ENCODE assay signal across 10 cellular contexts in the genomic region with DNA sequence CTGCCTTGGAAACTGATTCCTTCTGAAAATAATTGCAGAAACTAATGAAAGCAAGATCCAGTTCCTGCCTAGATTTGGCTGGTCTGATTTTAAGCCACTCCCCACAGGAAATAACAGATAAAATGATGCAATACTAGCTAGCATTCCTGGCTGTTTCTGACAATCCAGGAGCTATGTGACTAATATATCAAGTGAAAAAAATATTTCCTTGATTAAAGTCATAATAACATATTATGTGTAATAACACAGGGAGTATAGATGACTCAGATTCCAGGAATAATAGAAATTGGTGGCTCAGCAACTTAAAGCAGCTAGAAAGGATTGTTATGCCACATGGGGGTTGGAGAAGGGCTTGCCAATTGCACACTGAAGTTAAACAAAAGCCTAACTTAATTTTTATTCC.
A peak's percentile ranks its signal among the peaks of the same experiment; 100 is the strongest.
DNase-seq lines count a peak whose midpoint lies in the region; ATAC-seq and TF ChIP-seq lines count a peak whose summit lies in the region.
"Had no signal": no experiment of that assay in that cellular context is flagged by ENCODE, and none has a peak within 500 bp of the region (broad histone marks: within the 10 kb centered on the region; RNA-seq: fewer than 3 reads in every experiment).

No MANE protein-coding gene starts in this region.

- ATAC-seq in HG02981 (IDR thresholded peaks at IDR 0.05; ENCODE audit: unreplicated experiment): no peak
- ATAC-seq: stimulated activated naive CD8-positive, alpha-beta T cell treated with anti-CD3 and anti-CD28 coated beads, Interleukin-15, amount 100 ng/mL, for 72 hours had no signal

- intact Hi-C loops in ascending aorta (cut with DNase I): no loop called here
- intact Hi-C loops in stomach (cut with DNase I; ENCODE audit: low total_unique reads): no loop called here
- intact Hi-C loops in posterior cingulate gyrus (cut with DNase I): no loop called here

- no peak for TF ChIP-seq EP300 in stomach (IDR thresholded peaks at IDR 0.05)

- H3K9me3 ChIP-seq in ascending aorta: no peaks in the 10 kb centered on the region
- H3K9me3 ChIP-seq in iPS-18a (ENCODE audit: control insufficient read depth, low read depth, low read length): no peaks in the 10 kb centered on the region
- no peaks in the 10 kb centered on the region for H3K9me3 ChIP-seq in stomach

- H3K27ac ChIP-seq in ascending aorta (peak overlapping the region; percentile 60 to 65), iPS-18a (ENCODE audit: low read length) (peak overlapping the region; percentile 33), stomach (peak overlapping the region in 4 of 5 donors; percentile 27 to 68 (median 66))

- H3K27me3 ChIP-seq in ascending aorta (no peaks in the 10 kb centered on the region), iPS-18a (ENCODE audit: control insufficient read depth, insufficient read depth, low read length) (no peaks in the 10 kb centered on the region), stomach (no peaks in the 10 kb centered on the region)

- peak overlapping the region; percentile 35 for H3K9ac ChIP-seq in iPS-18a (ENCODE audit: low read length)

- DNase-seq in HT-29 (ENCODE audit: low spot score) (peak; percentile 78), ascending aorta (ENCODE audit: low spot score in 2 of 2) (no peak), stomach (no peak), middle frontal gyrus (ENCODE audit: extremely low spot score, low spot score) (no peak), posterior cingulate gyrus (no peak), NCI-H526 (lab: John Stamatoyannopoulos, UW) (no peak)
- DNase-seq: stimulated activated naive CD8-positive, alpha-beta T cell treated with anti-CD3 and anti-CD28 coated beads, Interleukin-15, amount 100 ng/mL, for 72 hours; T-helper 9 cell had no signal

- H3K36me3 ChIP-seq in ascending aorta (no peaks in the 10 kb centered on the region), iPS-18a (ENCODE audit: control insufficient read depth, low read depth, low read length) (no peaks in the 10 kb centered on the region), stomach (no peaks in the 10 kb centered on the region)

- no peak overlapping the region for H3K4me3 ChIP-seq in ascending aorta
- no peak overlapping the region for H3K4me3 ChIP-seq in iPS-18a (ENCODE audit: low read length)
- H3K4me3 ChIP-seq in stomach: no peak overlapping the region

- TF ChIP-seq POLR2A in stomach (IDR thresholded peaks at IDR 0.05): no peak

- TF ChIP-seq CTCF in ascending aorta (IDR thresholded peaks at IDR 0.05) (no peak), stomach (IDR thresholded peaks at IDR 0.05) (no peak)

- H3K4me1 ChIP-seq in ascending aorta: peaks cover 4 to 7% of the 10 kb centered on the region in 2 donors
- peaks cover 5% of the 10 kb centered on the region for H3K4me1 ChIP-seq in iPS-18a (ENCODE audit: control insufficient read depth, low read depth, low read length)
- peaks cover 4 to 16% (median 9%) of the 10 kb centered on the region in 4 donors for H3K4me1 ChIP-seq in stomach
